Comparison of ENCODE assay signal across 12 cellular contexts in genomic region chr2:151071382-151071781, GRCh38.
DNase-seq lines count a peak whose midpoint lies in the region; ATAC-seq and TF ChIP-seq lines count a peak whose summit lies in the region.
"Had no signal": no experiment of that assay in that cellular context is flagged by ENCODE, and none has a peak within 500 bp of the region (broad histone marks: within the 10 kb centered on the region; RNA-seq: fewer than 3 reads in every experiment).

No MANE protein-coding gene starts in this region.

- peaks cover 2% of the 10 kb centered on the region for H3K27me3 Mint-ChIP-seq in glutamatergic neuron (ENCODE audit: unreplicated experiment)
- H3K27me3 Mint-ChIP-seq: activated naive CD8-positive, alpha-beta T cell treated with anti-CD3 and anti-CD28 coated beads, Interleukin-2, amount 10 ng/mL, durations not matched to agents 7 days and 5 days had no signal

- peaks cover 0 to 15% (median 0%) of the 10 kb centered on the region in 11 donors for H3K9me3 ChIP-seq in heart right ventricle

- peaks cover 0 to 4% (median 0%) of the 10 kb centered on the region in 7 donors for H3K27me3 ChIP-seq in heart right ventricle

- peak in 6 of 9 donors; percentile 24 to 31 (median 26) for TF ChIP-seq CTCF in heart right ventricle (IDR thresholded peaks at IDR 0.05)
- peak; percentile 27 for TF ChIP-seq CTCF in glutamatergic neuron (IDR thresholded peaks at IDR 0.05; ENCODE audit: partially characterized antibody, unreplicated experiment)

- ATAC-seq in heart right ventricle (no peak), Right ventricle myocardium inferior (no peak), GM21576 (IDR thresholded peaks at IDR 0.05; ENCODE audit: unreplicated experiment) (no peak)
- ATAC-seq: left colon, T-cell had no signal

- DNase-seq in heart right ventricle = no peak
- DNase-seq in Right ventricle myocardium inferior (ENCODE audit: missing footprints) = no peak
- DNase-seq in SK-MEL-5 (ENCODE audit: low read depth, low spot score) = peak; percentile 43
- DNase-seq in glutamatergic neuron = no peak
- DNase-seq in NOMO-1 treated with DMSO at 0.1 percent for 48 hours (lab: John Stamatoyannopoulos, UW; ENCODE audit: unreplicated experiment) = no peak
- DNase-seq in CD1c-positive myeloid dendritic cell (ENCODE audit: extremely low spot score) = no peak
- DNase-seq in stimulated activated CD8-positive, alpha-beta memory T cell treated with anti-CD3 and anti-CD28 coated beads, Interleukin-4, amount 100 ng/mL, for 48 hours = no peak
- DNase-seq: activated naive CD8-positive, alpha-beta T cell treated with anti-CD3 and anti-CD28 coated beads, Interleukin-2, amount 10 ng/mL, durations not matched to agents 7 days and 5 days; CD8-positive, alpha-beta memory T cell; left colon; T-cell had no signal

- intact Hi-C loops in heart right ventricle (cut with DNase I) (no loop called here), Right ventricle myocardium inferior (cut with DNase I) (no loop called here)

- H3K4me1 Mint-ChIP-seq in glutamatergic neuron (ENCODE audit: low read depth, unreplicated experiment) = no peaks in the 10 kb centered on the region
- H3K4me1 Mint-ChIP-seq: activated naive CD8-positive, alpha-beta T cell treated with anti-CD3 and anti-CD28 coated beads, Interleukin-2, amount 10 ng/mL, durations not matched to agents 7 days and 5 days; CD8-positive, alpha-beta memory T cell; T-cell had no signal

- peaks cover 5% of the 10 kb centered on the region for H3K36me3 Mint-ChIP-seq in glutamatergic neuron (ENCODE audit: unreplicated experiment)
- H3K36me3 Mint-ChIP-seq: activated naive CD8-positive, alpha-beta T cell treated with anti-CD3 and anti-CD28 coated beads, Interleukin-2, amount 10 ng/mL, durations not matched to agents 7 days and 5 days; CD8-positive, alpha-beta memory T cell; T-cell had no signal

- no peaks in the 10 kb centered on the region for H3K4me1 ChIP-seq in heart right ventricle

- no peak overlapping the region for H3K27ac ChIP-seq in heart right ventricle

- no peak overlapping the region for H3K4me3 ChIP-seq in heart right ventricle

- no peak overlapping the region for H3K4me3 Mint-ChIP-seq in glutamatergic neuron (ENCODE audit: unreplicated experiment)
- H3K4me3 Mint-ChIP-seq: activated naive CD8-positive, alpha-beta T cell treated with anti-CD3 and anti-CD28 coated beads, Interleukin-2, amount 10 ng/mL, durations not matched to agents 7 days and 5 days; CD8-positive, alpha-beta memory T cell; T-cell had no signal

- no peak overlapping the region for H3K27ac Mint-ChIP-seq in glutamatergic neuron (ENCODE audit: unreplicated experiment)
- H3K27ac Mint-ChIP-seq: activated naive CD8-positive, alpha-beta T cell treated with anti-CD3 and anti-CD28 coated beads, Interleukin-2, amount 10 ng/mL, durations not matched to agents 7 days and 5 days; CD8-positive, alpha-beta memory T cell; T-cell had no signal

- in situ Hi-C loops in SK-MEL-5 (cut with HindIII; ENCODE audit: low pct_unique_long_range_greater_than_20kb, low sequenced_read_pairs) = no loop called here

- H3K36me3 ChIP-seq in heart right ventricle = no peaks in the 10 kb centered on the region

- WGBS in heart right ventricle, 2 donors = 30 to 43% methylated on average over 2 of the region's 2 CpGs

- no peaks in the 10 kb centered on the region for H3K9me3 Mint-ChIP-seq in glutamatergic neuron (ENCODE audit: unreplicated experiment)
- H3K9me3 Mint-ChIP-seq: activated naive CD8-positive, alpha-beta T cell treated with anti-CD3 and anti-CD28 coated beads, Interleukin-2, amount 10 ng/mL, durations not matched to agents 7 days and 5 days had no signal
